ENCODE assay signal across 11 cellular contexts in genomic region chr19:38037151-38037611, GRCh38.
DNase-seq lines count a peak whose midpoint lies in the region; ATAC-seq and TF ChIP-seq lines count a peak whose summit lies in the region.
"Had no signal": no experiment of that assay in that cellular context is flagged by ENCODE, and none has a peak within 500 bp of the region (broad histone marks: within the 10 kb centered on the region; RNA-seq: fewer than 3 reads in every experiment).

No MANE protein-coding gene starts in this region.

- peak overlapping the region; percentile 78 for H3K4ac ChIP-seq in IMR-90 (ENCODE audit: low read depth, low read length)

- TF ChIP-seq POLR2A in IMR-90 (IDR thresholded peaks at IDR 0.05; ENCODE audit: low read depth, low read length), result no peak

- no peak for TF ChIP-seq CTCF in IMR-90 (conservative IDR thresholded peaks at IDR 0.05; ENCODE audit: low read depth, low read length)
- TF ChIP-seq CTCF in VCaP (conservative IDR thresholded peaks at IDR 0.05), result no peak

- H3K4me3 ChIP-seq in IMR-90 (ENCODE audit: insufficient read depth, low read depth, low read length), result no peak overlapping the region
- H3K4me3 ChIP-seq: ascending aorta had no signal

- no peak overlapping the region for H3K4me2 ChIP-seq in IMR-90 (ENCODE audit: low read depth, low read length)

- DNase-seq in D341Med (ENCODE audit: low spot score) (peak; percentile 51), IMR-90 (no peak), cortex of kidney (lab: John Stamatoyannopoulos, UW) (no peak), inferior parietal cortex (ENCODE audit: extremely low spot score) (no peak)
- DNase-seq in naive thymus-derived CD8-positive, alpha-beta T cell, result no peak
- DNase-seq: MV-4-11, T1000 had no signal

- peak overlapping the region; percentile 88; the same call in 1 of the 2 replicates for H3K14ac ChIP-seq in IMR-90 (replicated peaks; ENCODE audit: low read depth, low read length)

- H3K27me3 ChIP-seq in IMR-90 (ENCODE audit: control insufficient read depth, insufficient read depth, low read length), result no peaks in the 10 kb centered on the region
- H3K27me3 ChIP-seq: ascending aorta had no signal

- peaks cover 44 to 68% of the 10 kb centered on the region in 2 experiments for H3K79me1 ChIP-seq in IMR-90 (ENCODE audit: low read depth in 1 of 2, low read length in 2 of 2)

- peak overlapping the region in 7 of 10 donors; percentile 17 to 60 (median 40) for H3K27ac Mint-ChIP-seq in naive thymus-derived CD8-positive, alpha-beta T cell

- H3K56ac ChIP-seq in IMR-90 (ENCODE audit: extremely low read depth, insufficient read depth, low read length), result no peak overlapping the region

- in situ Hi-C loops in IMR-90 (cut with MboI; ENCODE audit: low sequenced_read_pairs), result no loop called here

- POLR2A ChIA-PET in IMR-90 (lab: Charles Lee; ENCODE audit: unreplicated experiment), result no interaction called here
- POLR2A ChIA-PET in naive thymus-derived CD8-positive, alpha-beta T cell (lab: Charles Lee), result no interaction called here

- H4K91ac ChIP-seq in IMR-90 (ENCODE audit: insufficient read depth, low read depth, low read length), result peak overlapping the region; percentile 41; the same call in 1 of the 2 replicates

- 90% methylated on average over 2 of the region's 11 CpGs; no CpG with 5 or more reads in 1 of the 2 experiments for WGBS in IMR-90 (ENCODE audit: extremely low coverage in 2 of 2, insufficient read length in 1 of 2), 2 experiments

- H2BK15ac ChIP-seq in IMR-90 (ENCODE audit: low read depth, low read length), result peak overlapping the region; percentile 28; the same call in 1 of the 3 replicates

- peak overlapping the region; percentile 65 for H2AK9ac ChIP-seq in IMR-90 (replicated peaks; ENCODE audit: low read depth, low read length, poor library complexity)

- H2BK5ac ChIP-seq in IMR-90 (ENCODE audit: low read depth, low read length, poor library complexity, severe bottlenecking), result peak overlapping the region; percentile 55

- H3K27ac ChIP-seq in IMR-90 (ENCODE audit: insufficient read depth, low read length) (no peak overlapping the region; the same call in 1 of the 2 replicates), VCaP (peak overlapping the region; percentile 26; the same call in 1 of the 2 replicates)
- H3K27ac ChIP-seq: ascending aorta had no signal

- H3K18ac ChIP-seq in IMR-90 (ENCODE audit: low read depth, low read length), result peak overlapping the region; percentile 7; the same call in 1 of the 2 replicates

- H4K20me1 ChIP-seq in IMR-90 (ENCODE audit: insufficient read depth, low read length), result peaks cover 11% of the 10 kb centered on the region

- peak overlapping the region in 1 of 2 experiments; percentile 42; a peak in 1 of 4 replicates for H4K8ac ChIP-seq in IMR-90 (ENCODE audit: low read depth in 2 of 2, low read length in 2 of 2)

- TF ChIP-seq RAD21 in IMR-90 (IDR thresholded peaks at IDR 0.05; ENCODE audit: low read length), result no peak

- no peak overlapping the region; the same call in 1 of the 2 replicates for H2BK20ac ChIP-seq in IMR-90 (ENCODE audit: low read depth, low read length)

- H3K23ac ChIP-seq in IMR-90 (ENCODE audit: low read depth, low read length), result peak overlapping the region; percentile 87; the same call in 1 of the 2 replicates

- peaks cover 0 to 4% (median 0%) of the 10 kb centered on the region in 9 donors for H3K9me3 Mint-ChIP-seq in naive thymus-derived CD8-positive, alpha-beta T cell

- H3K9me3 ChIP-seq in IMR-90 (ENCODE audit: control insufficient read depth, insufficient read depth, low read length), result no peaks in the 10 kb centered on the region; the same call in 1 of the 2 replicates
- H3K9me3 ChIP-seq: ascending aorta had no signal

- H2AK5ac ChIP-seq in IMR-90 (ENCODE audit: low read depth, low read length), result peak overlapping the region; percentile 57

- H3K4me3 Mint-ChIP-seq in naive thymus-derived CD8-positive, alpha-beta T cell, result no peak overlapping the region

- CTCF ChIA-PET in IMR-90 (lab: Yijun Ruan, JAX), result no interaction called here

- H3K9me1 ChIP-seq in IMR-90 (ENCODE audit: insufficient read depth, low read length), result peaks cover 28% of the 10 kb centered on the region

- H3K4me1 ChIP-seq in IMR-90 (ENCODE audit: control insufficient read depth, insufficient read depth, low read length), result peaks cover 31% of the 10 kb centered on the region

- no peaks in the 10 kb centered on the region for H3K36me3 ChIP-seq in IMR-90 (ENCODE audit: control insufficient read depth, insufficient read depth, low read length)
- H3K36me3 ChIP-seq: ascending aorta had no signal

- ATAC-seq in IMR-90 (ENCODE audit: low read depth) (no peak), HG02938 (IDR thresholded peaks at IDR 0.05; ENCODE audit: unreplicated experiment) (no peak), HG02571 (IDR thresholded peaks at IDR 0.05; ENCODE audit: unreplicated experiment) (no peak)
- ATAC-seq in naive thymus-derived CD8-positive, alpha-beta T cell, result no peak

- intact Hi-C loops in IMR-90 (cut with micrococcal nuclease), result no loop called here

- H3K9ac ChIP-seq in IMR-90 (ENCODE audit: low read depth, low read length), result no peak overlapping the region

- H3K4me1 Mint-ChIP-seq in naive thymus-derived CD8-positive, alpha-beta T cell, result peaks cover 0 to 49% (median 7%) of the 10 kb centered on the region in 4 donors

- dilution Hi-C loops in IMR-90 (cut with HindIII; ENCODE audit: low sequenced_read_pairs, unreplicated experiment), result no loop called here

- H4K5ac ChIP-seq in IMR-90 (ENCODE audit: low read depth, low read length), result peak overlapping the region; percentile 47; the same call in 1 of the 2 replicates

- peak overlapping the region; percentile 77; the same call in 1 of the 2 replicates for H2BK120ac ChIP-seq in IMR-90 (ENCODE audit: low read depth, low read length)

- no TSS peak for BruUV-seq in IMR-90 (replicated peaks; lab: Mats Ljungman, UMichigan)

- H2AFZ ChIP-seq in IMR-90 (replicated peaks; ENCODE audit: low read length, poor library complexity), result peak overlapping the region; percentile 15

- H3K27me3 Mint-ChIP-seq in naive thymus-derived CD8-positive, alpha-beta T cell, result no peaks in the 10 kb centered on the region

- H3K36me3 Mint-ChIP-seq in naive thymus-derived CD8-positive, alpha-beta T cell, result peaks cover 0 to 3% (median 2%) of the 10 kb centered on the region in 3 donors

TF ChIP-seq in IMR-90, 13 proteins besides CTCF, POLR2A, EP300 and RAD21:
- TF ChIP-seq USF2 (IDR thresholded peaks at IDR 0.05; ENCODE audit: low read depth, low read length) (no peak), RCOR1 (IDR thresholded peaks at IDR 0.05; ENCODE audit: insufficient replicate concordance, low read length) (no peak), RFX5 (IDR thresholded peaks at IDR 0.05; ENCODE audit: low read depth, low read length) (no peak), MAZ (IDR thresholded peaks at IDR 0.05; ENCODE audit: borderline replicate concordance, low read depth, low read length) (no peak), CHD1 (IDR thresholded peaks at IDR 0.05; ENCODE audit: low read depth, low read length) (no peak), NFE2L2 (IDR thresholded peaks at IDR 0.05; ENCODE audit: low read depth, low read length) (no peak), FOS (IDR thresholded peaks at IDR 0.05; ENCODE audit: low read depth, low read length) (no peak), MXI1 (IDR thresholded peaks at IDR 0.05; ENCODE audit: borderline replicate concordance, low read depth, low read length) (no peak), SMC3 (IDR thresholded peaks at IDR 0.05; ENCODE audit: low read depth, low read length) (no peak)
- TF ChIP-seq, protein P1, sequence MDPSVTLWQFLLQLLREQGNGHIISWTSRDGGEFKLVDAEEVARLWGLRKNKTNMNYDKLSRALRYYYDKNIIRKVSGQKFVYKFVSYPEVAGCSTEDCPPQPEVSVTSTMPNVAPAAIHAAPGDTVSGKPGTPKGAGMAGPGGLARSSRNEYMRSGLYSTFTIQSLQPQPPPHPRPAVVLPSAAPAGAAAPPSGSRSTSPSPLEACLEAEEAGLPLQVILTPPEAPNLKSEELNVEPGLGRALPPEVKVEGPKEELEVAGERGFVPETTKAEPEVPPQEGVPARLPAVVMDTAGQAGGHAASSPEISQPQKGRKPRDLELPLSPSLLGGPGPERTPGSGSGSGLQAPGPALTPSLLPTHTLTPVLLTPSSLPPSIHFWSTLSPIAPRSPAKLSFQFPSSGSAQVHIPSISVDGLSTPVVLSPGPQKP (IDR thresholded peaks at IDR 0.05; ENCODE audit: borderline replicate concordance, low read depth, low read length), result no peak
